ENCODE assay signal across 11 cellular contexts in genomic region chr9:73116030-73116429, GRCh38.
A peak's percentile ranks its signal among the peaks of the same experiment; 100 is the strongest.
DNase-seq lines count a peak whose midpoint lies in the region; ATAC-seq and TF ChIP-seq lines count a peak whose summit lies in the region.
"Had no signal": no experiment of that assay in that cellular context is flagged by ENCODE, and none has a peak within 500 bp of the region (broad histone marks: within the 10 kb centered on the region; RNA-seq: fewer than 3 reads in every experiment).

No MANE protein-coding gene starts in this region.

- H3K4me3 Mint-ChIP-seq in activated naive CD8-positive, alpha-beta T cell treated with anti-CD3 and anti-CD28 coated beads, Interleukin-2, amount 50 U/mL, for 24 hours: no peak overlapping the region
- H3K4me3 Mint-ChIP-seq in nephron: no peak overlapping the region
- H3K4me3 Mint-ChIP-seq: activated CD4-positive, alpha-beta T cell treated with anti-CD3 and anti-CD28 coated beads, Interleukin-2, amount 10 ng/mL, durations not matched to agents 24 days and 14 days; endodermal cell had no signal

- H3K27ac Mint-ChIP-seq in activated naive CD8-positive, alpha-beta T cell treated with anti-CD3 and anti-CD28 coated beads, Interleukin-2, amount 50 U/mL, for 24 hours: peak overlapping the region; percentile 55
- H3K27ac Mint-ChIP-seq in nephron: peak overlapping the region in 2 of 3 experiments; percentile 21 to 75
- H3K27ac Mint-ChIP-seq: endodermal cell had no signal

- peaks cover 49% of the 10 kb centered on the region for H3K4me1 Mint-ChIP-seq in activated naive CD8-positive, alpha-beta T cell treated with anti-CD3 and anti-CD28 coated beads, Interleukin-2, amount 50 U/mL, for 24 hours
- H3K4me1 Mint-ChIP-seq in nephron: peaks cover 11% of the 10 kb centered on the region
- H3K4me1 Mint-ChIP-seq: endodermal cell had no signal

- H3K36me3 Mint-ChIP-seq in activated naive CD8-positive, alpha-beta T cell treated with anti-CD3 and anti-CD28 coated beads, Interleukin-2, amount 50 U/mL, for 24 hours (ENCODE audit: low read depth): no peaks in the 10 kb centered on the region
- H3K36me3 Mint-ChIP-seq in nephron (ENCODE audit: low read depth): no peaks in the 10 kb centered on the region

- no peaks in the 10 kb centered on the region for H3K9me3 Mint-ChIP-seq in activated naive CD8-positive, alpha-beta T cell treated with anti-CD3 and anti-CD28 coated beads, Interleukin-2, amount 50 U/mL, for 24 hours
- no peaks in the 10 kb centered on the region for H3K9me3 Mint-ChIP-seq in nephron
- H3K9me3 Mint-ChIP-seq: endodermal cell had no signal

- ATAC-seq in GM18499 (IDR thresholded peaks at IDR 0.05; ENCODE audit: insufficient read depth, unreplicated experiment): peak; percentile 75
- peak; percentile 91 for ATAC-seq in HG02870 (IDR thresholded peaks at IDR 0.05; ENCODE audit: unreplicated experiment)
- peak; percentile 98 for ATAC-seq in activated naive CD8-positive, alpha-beta T cell treated with anti-CD3 and anti-CD28 coated beads, Interleukin-2, amount 50 U/mL, for 24 hours
- no peak for ATAC-seq in HG03025 (IDR thresholded peaks at IDR 0.05; ENCODE audit: low FRiP score, unreplicated experiment)

- H3K27me3 Mint-ChIP-seq in activated naive CD8-positive, alpha-beta T cell treated with anti-CD3 and anti-CD28 coated beads, Interleukin-2, amount 50 U/mL, for 24 hours: no peaks in the 10 kb centered on the region
- H3K27me3 Mint-ChIP-seq in nephron (ENCODE audit: low read depth): peaks cover 4% of the 10 kb centered on the region

- no peak for TF ChIP-seq CTCF in nephron (IDR thresholded peaks at IDR 0.05; ENCODE audit: unreplicated experiment in 3 of 3)

- no peak for DNase-seq in activated naive CD8-positive, alpha-beta T cell treated with anti-CD3 and anti-CD28 coated beads, Interleukin-2, amount 50 U/mL, for 24 hours
- DNase-seq in activated effector memory CD4-positive, alpha-beta T cell treated with anti-CD3 and anti-CD28 coated beads, Interleukin-2, amount 50 U/mL, for 16 hours: no peak
- no peak for DNase-seq in SKM-1 (lab: John Stamatoyannopoulos, UW; ENCODE audit: unreplicated experiment)
- DNase-seq in NCI-H146 treated with DMSO at 0.1 percent for 48 hours (lab: John Stamatoyannopoulos, UW; ENCODE audit: unreplicated experiment): no peak
- DNase-seq: activated CD4-positive, alpha-beta T cell treated with anti-CD3 and anti-CD28 coated beads, Interleukin-2, amount 10 ng/mL, durations not matched to agents 24 days and 14 days; endodermal cell; NCI-H524 treated with DMSO at 0.1 percent for 48 hours had no signal
